In the genomic region with DNA sequence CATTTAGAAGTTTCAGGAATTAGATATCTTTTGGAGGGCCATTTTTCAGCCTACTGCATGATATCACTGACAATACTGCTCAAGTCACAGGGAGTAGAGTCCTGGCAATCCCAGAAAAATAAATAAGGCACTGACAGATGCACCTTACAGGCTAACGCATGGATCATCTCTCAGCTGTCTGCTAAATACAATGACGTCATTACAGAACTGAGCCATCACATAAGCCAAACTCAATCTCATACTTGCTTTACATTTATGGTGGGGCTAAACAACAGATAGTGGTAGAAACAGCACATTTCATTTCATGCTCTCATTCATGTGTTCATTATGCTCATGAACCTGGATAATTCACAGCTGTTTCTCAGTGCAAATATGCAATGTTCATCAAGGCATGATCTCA, we compare ENCODE assay signal across 16 cellular contexts.
A peak's percentile ranks its signal among the peaks of the same experiment; 100 is the strongest.
DNase-seq lines count a peak whose midpoint lies in the region; ATAC-seq, FAIRE-seq and TF ChIP-seq lines count a peak whose summit lies in the region.
"Had no signal": no experiment of that assay in that cellular context is flagged by ENCODE, and none has a peak within 500 bp of the region (broad histone marks: within the 10 kb centered on the region; RNA-seq: fewer than 3 reads in every experiment).

No MANE protein-coding gene starts in this region.

- H3K14ac ChIP-seq in IMR-90 (replicated peaks; ENCODE audit: low read depth, low read length) = no peak overlapping the region

- TF ChIP-seq POLR2A in IMR-90 (IDR thresholded peaks at IDR 0.05; ENCODE audit: low read depth, low read length) = no peak

- no peak overlapping the region for H3K4me2 ChIP-seq in IMR-90 (ENCODE audit: low read depth, low read length)
- H3K4me2 ChIP-seq in astrocyte (ENCODE audit: low read length) = no peak overlapping the region

- H4K8ac ChIP-seq in IMR-90 (ENCODE audit: low read depth in 2 of 2, low read length in 2 of 2) = no peak overlapping the region

- peaks cover 7% of the 10 kb centered on the region; the same call in 1 of the 2 replicates for H3K9me1 ChIP-seq in IMR-90 (ENCODE audit: insufficient read depth, low read length)

- H3K27me3 ChIP-seq in IMR-90 (ENCODE audit: control insufficient read depth, insufficient read depth, low read length) (no peaks in the 10 kb centered on the region), astrocyte (ENCODE audit: insufficient read depth, low read length) (no peaks in the 10 kb centered on the region)

- in situ Hi-C loops in IMR-90 (cut with MboI; ENCODE audit: low sequenced_read_pairs) = no loop called here

- H3K4me1 ChIP-seq in IMR-90 (ENCODE audit: control insufficient read depth, insufficient read depth, low read length) (no peaks in the 10 kb centered on the region), astrocyte (ENCODE audit: insufficient read depth, low read length) (no peaks in the 10 kb centered on the region)

- H2AFZ ChIP-seq in IMR-90 (replicated peaks; ENCODE audit: low read length, poor library complexity) = no peak overlapping the region
- no peak overlapping the region for H2AFZ ChIP-seq in astrocyte (ENCODE audit: low read depth, low read length)

- peak; percentile 71 for DNase-seq in ELR (ENCODE audit: low read depth)
- peak; percentile 86 for DNase-seq in IMR-90
- peak; percentile 37 for DNase-seq in astrocyte (ENCODE audit: low read depth)
- peak; percentile 51 for DNase-seq in fibroblast of villous mesenchyme (ENCODE audit: low read depth)
- DNase-seq in NAMALWA (ENCODE audit: low spot score) = no peak
- DNase-seq in T-helper 2 cell = no peak
- DNase-seq: CD8-positive, alpha-beta T cell; NCI-H1048; NCI-H146; NCI-H2227 treated with DMSO at 0.1 percent for 48 hours; NCI-H526 treated with DMSO at 0.1 percent for 48 hours had no signal

- no peaks in the 10 kb centered on the region for H3K36me3 Mint-ChIP-seq in astrocyte (ENCODE audit: low read depth, unreplicated experiment)
- H3K36me3 Mint-ChIP-seq: CD8-positive, alpha-beta T cell had no signal

- H3K23ac ChIP-seq in IMR-90 (ENCODE audit: low read depth, low read length) = no peak overlapping the region

- peaks cover 0 to 22% of the 10 kb centered on the region in 2 experiments; a peak in 2 of 4 replicates for H3K79me1 ChIP-seq in IMR-90 (ENCODE audit: low read depth in 1 of 2, low read length in 2 of 2)

- H3K27me3 Mint-ChIP-seq in astrocyte (ENCODE audit: low read depth, unreplicated experiment) = no peaks in the 10 kb centered on the region

- H3K9me3 ChIP-seq in IMR-90 (ENCODE audit: control insufficient read depth, insufficient read depth, low read length) = no peaks in the 10 kb centered on the region
- H3K9me3 ChIP-seq in astrocyte (ENCODE audit: insufficient read depth, low read depth, low read length) = no peaks in the 10 kb centered on the region

- no peaks in the 10 kb centered on the region for H3K9me3 Mint-ChIP-seq in astrocyte (ENCODE audit: unreplicated experiment)

- H3K79me2 ChIP-seq in astrocyte (ENCODE audit: insufficient read depth, low read length) = no peaks in the 10 kb centered on the region

- no peak overlapping the region for H3K27ac Mint-ChIP-seq in astrocyte (ENCODE audit: unreplicated experiment)
- H3K27ac Mint-ChIP-seq: CD8-positive, alpha-beta T cell; T-helper 1 cell treated with Interleukin-12 subunit alpha and Interleukin-12 subunit beta and Interleukin-4 antibody, amounts not matched to agents 30 μg/mL and 1 μg/mL, for 36 hours had no signal

- H2BK5ac ChIP-seq in IMR-90 (ENCODE audit: low read depth, low read length, poor library complexity, severe bottlenecking) = no peak overlapping the region

- WGBS in IMR-90 (ENCODE audit: extremely low coverage in 2 of 2, insufficient read length in 1 of 2), 2 experiments = no CpG with 5 or more reads among the region's 2 CpGs

- H3K9ac ChIP-seq in IMR-90 (ENCODE audit: low read depth, low read length) = no peak overlapping the region
- H3K9ac ChIP-seq in astrocyte (ENCODE audit: low read length) = no peak overlapping the region

- no peak overlapping the region for H3K27ac ChIP-seq in IMR-90 (ENCODE audit: insufficient read depth, low read length)
- H3K27ac ChIP-seq in astrocyte (ENCODE audit: low read depth, low read length) = no peak overlapping the region
- H3K27ac ChIP-seq: SK-N-MC had no signal

- no peak overlapping the region for H2BK120ac ChIP-seq in IMR-90 (ENCODE audit: low read depth, low read length)

- POLR2A ChIA-PET in IMR-90 (lab: Charles Lee; ENCODE audit: unreplicated experiment) = no interaction called here

- no peak overlapping the region for H3K56ac ChIP-seq in IMR-90 (ENCODE audit: extremely low read depth, insufficient read depth, low read length)

- FAIRE-seq in astrocyte (lab: Jason Lieb, UNC) = no peak
- FAIRE-seq: D721Med had no signal

- no TSS peak for BruUV-seq in IMR-90 (replicated peaks; lab: Mats Ljungman, UMichigan)

- no peak for TF ChIP-seq CTCF in IMR-90 (conservative IDR thresholded peaks at IDR 0.05; ENCODE audit: low read depth, low read length)
- TF ChIP-seq CTCF in astrocyte (IDR thresholded peaks at IDR 0.05; ENCODE audit: insufficient read depth, low read depth, low read length) = no peak
- no peak for TF ChIP-seq CTCF in fibroblast of villous mesenchyme (IDR thresholded peaks at IDR 0.05; ENCODE audit: insufficient read depth, low read depth, low read length)

- no peak overlapping the region for H2BK15ac ChIP-seq in IMR-90 (ENCODE audit: low read depth, low read length)

- intact Hi-C loops in IMR-90 (cut with micrococcal nuclease) = no loop called here

- H2BK20ac ChIP-seq in IMR-90 (ENCODE audit: low read depth, low read length) = no peak overlapping the region

- H2AK5ac ChIP-seq in IMR-90 (ENCODE audit: low read depth, low read length) = no peak overlapping the region

- no peaks in the 10 kb centered on the region for H3K36me3 ChIP-seq in IMR-90 (ENCODE audit: control insufficient read depth, insufficient read depth, low read length)
- no peaks in the 10 kb centered on the region for H3K36me3 ChIP-seq in astrocyte (ENCODE audit: insufficient read depth, low read length)

- TF ChIP-seq RAD21 in IMR-90 (IDR thresholded peaks at IDR 0.05; ENCODE audit: low read length) = no peak

- no peak overlapping the region for H2AK9ac ChIP-seq in IMR-90 (replicated peaks; ENCODE audit: low read depth, low read length, poor library complexity)

- no peak overlapping the region for H3K4me3 Mint-ChIP-seq in astrocyte (ENCODE audit: unreplicated experiment)
- H3K4me3 Mint-ChIP-seq: CD8-positive, alpha-beta T cell; T-helper 1 cell treated with Interleukin-12 subunit alpha and Interleukin-12 subunit beta and Interleukin-4 antibody, amounts not matched to agents 30 μg/mL and 1 μg/mL, for 36 hours had no signal

- dilution Hi-C loops in IMR-90 (cut with HindIII; ENCODE audit: low sequenced_read_pairs, unreplicated experiment) = no loop called here

- H4K20me1 ChIP-seq in IMR-90 (ENCODE audit: insufficient read depth, low read length) (no peaks in the 10 kb centered on the region), astrocyte (ENCODE audit: insufficient read depth, low read length) (no peaks in the 10 kb centered on the region)

- no peak overlapping the region for H4K5ac ChIP-seq in IMR-90 (ENCODE audit: low read depth, low read length)

- H3K18ac ChIP-seq in IMR-90 (ENCODE audit: low read depth, low read length) = no peak overlapping the region

- ATAC-seq in IMR-90 (ENCODE audit: low read depth) = peak; percentile 56
- ATAC-seq in GM21447 (IDR thresholded peaks at IDR 0.05; ENCODE audit: unreplicated experiment) = no peak
- no peak for ATAC-seq in GM18861 (IDR thresholded peaks at IDR 0.05; ENCODE audit: unreplicated experiment)
- ATAC-seq: CD8-positive, alpha-beta T cell had no signal

- H4K91ac ChIP-seq in IMR-90 (ENCODE audit: insufficient read depth, low read depth, low read length) = no peak overlapping the region

- CTCF ChIA-PET in IMR-90 (lab: Yijun Ruan, JAX) = no interaction called here

- H3K4ac ChIP-seq in IMR-90 (ENCODE audit: low read depth, low read length) = no peak overlapping the region

- no peaks in the 10 kb centered on the region for H3K4me1 Mint-ChIP-seq in astrocyte (ENCODE audit: low read depth, unreplicated experiment)

- no peak overlapping the region for H3K4me3 ChIP-seq in IMR-90 (ENCODE audit: insufficient read depth, low read depth, low read length)
- H3K4me3 ChIP-seq in astrocyte (ENCODE audit: insufficient read depth, low read depth, low read length) = no peak overlapping the region
- H3K4me3 ChIP-seq in fibroblast of villous mesenchyme (ENCODE audit: low read depth, low read length) = no peak overlapping the region
- H3K4me3 ChIP-seq: SK-N-MC had no signal

TF ChIP-seq in IMR-90, 13 proteins besides CTCF, POLR2A, EP300 and RAD21:
- no peak for TF ChIP-seq NFE2L2 (IDR thresholded peaks at IDR 0.05; ENCODE audit: low read depth, low read length)
- TF ChIP-seq FOS (IDR thresholded peaks at IDR 0.05; ENCODE audit: low read depth, low read length) = peak; percentile 70
- TF ChIP-seq, protein P1, sequence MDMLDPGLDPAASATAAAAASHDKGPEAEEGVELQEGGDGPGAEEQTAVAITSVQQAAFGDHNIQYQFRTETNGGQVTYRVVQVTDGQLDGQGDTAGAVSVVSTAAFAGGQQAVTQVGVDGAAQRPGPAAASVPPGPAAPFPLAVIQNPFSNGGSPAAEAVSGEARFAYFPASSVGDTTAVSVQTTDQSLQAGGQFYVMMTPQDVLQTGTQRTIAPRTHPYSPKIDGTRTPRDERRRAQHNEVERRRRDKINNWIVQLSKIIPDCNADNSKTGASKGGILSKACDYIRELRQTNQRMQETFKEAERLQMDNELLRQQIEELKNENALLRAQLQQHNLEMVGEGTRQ (IDR thresholded peaks at IDR 0.05; ENCODE audit: low read depth, low read length) = no peak

Comparison
In these comparisons a context has a peak if more than half of its experiments do, and no peak if none do; other contexts are left out.
1. DNase-seq: peak in ELR (single experiment), IMR-90 (single experiment), astrocyte (single experiment) and fibroblast of villous mesenchyme (single experiment); none in NAMALWA (single experiment) and T-helper 2 cell (0 of 5).